ENCODE assay signal across 8 cellular contexts in the genomic region with DNA sequence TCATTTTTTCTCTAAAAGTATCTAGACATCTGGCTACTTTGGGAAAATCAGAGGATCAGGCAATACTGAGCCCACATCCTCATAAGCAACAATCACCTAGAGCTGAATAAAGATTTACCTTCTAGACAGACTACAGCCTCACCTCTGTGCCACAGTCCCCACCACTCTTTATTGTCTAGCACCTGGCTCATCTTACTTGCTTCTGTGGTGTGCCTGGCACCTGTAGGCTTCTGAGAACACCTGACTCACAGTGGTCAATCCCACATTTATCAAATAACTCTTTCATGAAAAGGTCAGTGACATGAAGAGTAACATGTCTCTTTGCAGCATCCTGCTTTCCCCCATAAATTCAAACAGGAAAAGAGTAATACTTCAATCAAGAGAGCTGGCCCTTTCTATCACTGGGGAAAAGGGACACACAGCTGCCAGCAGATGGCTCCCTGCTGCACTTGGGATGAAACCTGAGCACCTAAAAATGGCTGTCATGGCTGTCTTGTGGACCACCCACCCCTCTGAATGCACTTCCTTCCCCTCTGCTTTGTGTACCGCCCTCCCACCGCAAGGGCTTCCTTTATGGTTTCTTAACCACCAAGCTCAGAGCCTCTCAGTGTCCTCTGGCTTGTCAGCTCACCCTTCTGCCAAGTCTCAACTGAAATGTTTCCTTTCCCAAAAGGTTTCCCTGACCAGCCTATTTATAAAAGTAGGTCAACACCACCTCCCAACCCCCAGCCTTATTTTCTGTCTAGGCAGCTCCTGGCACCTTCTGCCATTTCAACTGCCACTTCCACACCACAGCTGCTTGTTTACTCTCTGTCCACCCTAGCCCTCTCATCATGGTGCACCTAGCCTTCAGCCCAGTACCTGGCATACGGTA. TPM values are rescaled to one million over a fixed set of nuclear protein-coding genes. Genes with fewer than 3 reads are reported as not detected.
DNase-seq lines count a peak whose midpoint lies in the region; ATAC-seq and TF ChIP-seq lines count a peak whose summit lies in the region.

No MANE protein-coding gene starts in this region.

- WGBS in liver = 30% methylated on average over 3 of the region's 3 CpGs

- H3K36me3 ChIP-seq in DND-41 (ENCODE audit: insufficient read depth, low read length) = peaks cover 85% of the 10 kb centered on the region
- peaks cover 24 to 76% (median 64%) of the 10 kb centered on the region in 4 donors for H3K36me3 ChIP-seq in liver (ENCODE audit: control insufficient read depth in 4 of 4, insufficient read depth in 3 of 4, low read depth in 1 of 4, low read length in 3 of 4)

- 0 out of 2 replicates have a peak, but pooled peaks cover 3% of the 10 kb centered on the region for H3K79me2 ChIP-seq in DND-41 (ENCODE audit: insufficient read depth, low read length)

- H3K4me3 ChIP-seq in DND-41 (ENCODE audit: low read depth in 1 of 2, low read length in 2 of 2) = peak overlapping the region in 1 of 2 experiments; percentile 10; a peak in 2 of 4 replicates
- no peak overlapping the region for H3K4me3 ChIP-seq in WI38 (ENCODE audit: low read depth, low read length)
- no peak overlapping the region for H3K4me3 ChIP-seq in liver (ENCODE audit: low read depth in 1 of 3, low read length in 3 of 3)

- H3K4me1 ChIP-seq in DND-41 (ENCODE audit: insufficient read depth, low read length) (peaks cover 37% of the 10 kb centered on the region), liver (ENCODE audit: control insufficient read depth in 4 of 4, insufficient read depth in 4 of 4, low read length in 3 of 4) (peaks cover 0 to 16% (median 12%) of the 10 kb centered on the region in 4 donors)

- TF ChIP-seq RAD21 in liver (IDR thresholded peaks at IDR 0.05) = peak; percentile 82

- peak overlapping the region; percentile 42 for H2AFZ ChIP-seq in DND-41 (ENCODE audit: low read depth, low read length)

- DNase-seq in DND-41 (peak; percentile 94), cerebellar cortex (ENCODE audit: low spot score) (peak; percentile 31), middle frontal gyrus (ENCODE audit: extremely low spot score, low spot score) (no peak)
- DNase-seq in stimulated activated naive CD8-positive, alpha-beta T cell treated with anti-CD3 and anti-CD28 coated beads, Interleukin-15, Interleukin-2, amounts not matched to agents 100 U/mL and 50 U/mL, for 24 hours = peak; percentile 59

- H3K9ac ChIP-seq in DND-41 (ENCODE audit: low read depth, low read length) (peak overlapping the region; percentile 34), liver (ENCODE audit: low read depth in 1 of 2, low read length in 2 of 2) (peak overlapping the region in 1 of 2 donors; percentile 20)

- H3K4me2 ChIP-seq in DND-41 (ENCODE audit: insufficient read depth, low read length) = peak overlapping the region; percentile 48

- ATAC-seq in DND-41 (ENCODE audit: insufficient read depth, low read depth) = peak; percentile 99
- peak; percentile 76 for ATAC-seq in stimulated activated naive CD8-positive, alpha-beta T cell treated with anti-CD3 and anti-CD28 coated beads, Interleukin-15, Interleukin-2, amounts not matched to agents 100 U/mL and 50 U/mL, for 24 hours
- no peak for ATAC-seq in HG03108 (IDR thresholded peaks at IDR 0.05; ENCODE audit: unreplicated experiment)

- H3K9me3 ChIP-seq in DND-41 (ENCODE audit: insufficient read depth, low read length, severe bottlenecking) = no peaks in the 10 kb centered on the region
- no peaks in the 10 kb centered on the region for H3K9me3 ChIP-seq in liver (ENCODE audit: control insufficient read depth in 4 of 4, low read length in 3 of 4)

- no peaks in the 10 kb centered on the region for H4K20me1 ChIP-seq in DND-41 (ENCODE audit: insufficient read depth, low read length)

- H3K27ac ChIP-seq in DND-41 (ENCODE audit: low read length) (peak overlapping the region; percentile 88), liver (ENCODE audit: low read depth in 1 of 2, low read length in 2 of 2) (peak overlapping the region; percentile 36 to 78)

- TF ChIP-seq CTCF in DND-41 (IDR thresholded peaks at IDR 0.05; ENCODE audit: borderline replicate concordance, extremely low read depth, low read length, poor library complexity, severe bottlenecking) (peak; percentile 95), LNCAP (IDR thresholded peaks at IDR 0.05) (peak; percentile 55), WI38 (IDR thresholded peaks at IDR 0.05; ENCODE audit: low read depth, low read length) (peak; percentile 53), liver (IDR thresholded peaks at IDR 0.05; ENCODE audit: low read depth, low read length, missing input control) (peak; percentile 55)

- H3K27me3 ChIP-seq in DND-41 (ENCODE audit: insufficient read depth, low read length, poor library complexity) (no peaks in the 10 kb centered on the region), liver (ENCODE audit: control insufficient read depth in 4 of 4, insufficient read depth in 4 of 4, low read length in 3 of 4) (no peaks in the 10 kb centered on the region)

TF ChIP-seq in liver, 16 proteins besides CTCF, POLR2A, EP300 and RAD21:
- TF ChIP-seq YY1 (IDR thresholded peaks at IDR 0.05) (peak; percentile 67), NR2F2 (IDR thresholded peaks at IDR 0.05) (no peak), RXRA (IDR thresholded peaks at IDR 0.05) (peak in 1 of 2 donors; percentile 33), HNF4G (IDR thresholded peaks at IDR 0.05) (no peak), SP1 (IDR thresholded peaks at IDR 0.05) (no peak)
- TF ChIP-seq, protein P1, sequence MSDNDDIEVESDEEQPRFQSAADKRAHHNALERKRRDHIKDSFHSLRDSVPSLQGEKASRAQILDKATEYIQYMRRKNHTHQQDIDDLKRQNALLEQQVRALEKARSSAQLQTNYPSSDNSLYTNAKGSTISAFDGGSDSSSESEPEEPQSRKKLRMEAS (IDR thresholded peaks at IDR 0.05) = no peak
- TF ChIP-seq, protein P2, sequence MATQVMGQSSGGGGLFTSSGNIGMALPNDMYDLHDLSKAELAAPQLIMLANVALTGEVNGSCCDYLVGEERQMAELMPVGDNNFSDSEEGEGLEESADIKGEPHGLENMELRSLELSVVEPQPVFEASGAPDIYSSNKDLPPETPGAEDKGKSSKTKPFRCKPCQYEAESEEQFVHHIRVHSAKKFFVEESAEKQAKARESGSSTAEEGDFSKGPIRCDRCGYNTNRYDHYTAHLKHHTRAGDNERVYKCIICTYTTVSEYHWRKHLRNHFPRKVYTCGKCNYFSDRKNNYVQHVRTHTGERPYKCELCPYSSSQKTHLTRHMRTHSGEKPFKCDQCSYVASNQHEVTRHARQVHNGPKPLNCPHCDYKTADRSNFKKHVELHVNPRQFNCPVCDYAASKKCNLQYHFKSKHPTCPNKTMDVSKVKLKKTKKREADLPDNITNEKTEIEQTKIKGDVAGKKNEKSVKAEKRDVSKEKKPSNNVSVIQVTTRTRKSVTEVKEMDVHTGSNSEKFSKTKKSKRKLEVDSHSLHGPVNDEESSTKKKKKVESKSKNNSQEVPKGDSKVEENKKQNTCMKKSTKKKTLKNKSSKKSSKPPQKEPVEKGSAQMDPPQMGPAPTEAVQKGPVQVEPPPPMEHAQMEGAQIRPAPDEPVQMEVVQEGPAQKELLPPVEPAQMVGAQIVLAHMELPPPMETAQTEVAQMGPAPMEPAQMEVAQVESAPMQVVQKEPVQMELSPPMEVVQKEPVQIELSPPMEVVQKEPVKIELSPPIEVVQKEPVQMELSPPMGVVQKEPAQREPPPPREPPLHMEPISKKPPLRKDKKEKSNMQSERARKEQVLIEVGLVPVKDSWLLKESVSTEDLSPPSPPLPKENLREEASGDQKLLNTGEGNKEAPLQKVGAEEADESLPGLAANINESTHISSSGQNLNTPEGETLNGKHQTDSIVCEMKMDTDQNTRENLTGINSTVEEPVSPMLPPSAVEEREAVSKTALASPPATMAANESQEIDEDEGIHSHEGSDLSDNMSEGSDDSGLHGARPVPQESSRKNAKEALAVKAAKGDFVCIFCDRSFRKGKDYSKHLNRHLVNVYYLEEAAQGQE (IDR thresholded peaks at IDR 0.05) = no peak
- TF ChIP-seq, protein P3, sequence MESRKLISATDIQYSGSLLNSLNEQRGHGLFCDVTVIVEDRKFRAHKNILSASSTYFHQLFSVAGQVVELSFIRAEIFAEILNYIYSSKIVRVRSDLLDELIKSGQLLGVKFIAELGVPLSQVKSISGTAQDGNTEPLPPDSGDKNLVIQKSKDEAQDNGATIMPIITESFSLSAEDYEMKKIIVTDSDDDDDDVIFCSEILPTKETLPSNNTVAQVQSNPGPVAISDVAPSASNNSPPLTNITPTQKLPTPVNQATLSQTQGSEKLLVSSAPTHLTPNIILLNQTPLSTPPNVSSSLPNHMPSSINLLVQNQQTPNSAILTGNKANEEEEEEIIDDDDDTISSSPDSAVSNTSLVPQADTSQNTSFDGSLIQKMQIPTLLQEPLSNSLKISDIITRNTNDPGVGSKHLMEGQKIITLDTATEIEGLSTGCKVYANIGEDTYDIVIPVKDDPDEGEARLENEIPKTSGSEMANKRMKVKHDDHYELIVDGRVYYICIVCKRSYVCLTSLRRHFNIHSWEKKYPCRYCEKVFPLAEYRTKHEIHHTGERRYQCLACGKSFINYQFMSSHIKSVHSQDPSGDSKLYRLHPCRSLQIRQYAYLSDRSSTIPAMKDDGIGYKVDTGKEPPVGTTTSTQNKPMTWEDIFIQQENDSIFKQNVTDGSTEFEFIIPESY (IDR thresholded peaks at IDR 0.05) = no peak

RNA-seq across cellular contexts. Expression of gene TFIP11, which starts 9.3 kb away (rescaled TPM):
- total RNA-seq in liver = 10 to 100 TPM; 27.8 to 31.7 TPM
- 10 to 100 TPM; 14.3 to 21.3 TPM for polyA plus RNA-seq in liver

RNA-seq across cellular contexts. Expression of gene SRRD, which starts 19.2 kb away (rescaled TPM):
- 10 to 100 TPM; 15.1 to 18.6 TPM for total RNA-seq in liver
- 10 to 100 TPM in 1 of 2 donors, 1 to 10 TPM in 1; 8.7 to 12.2 TPM for polyA plus RNA-seq in liver

RNA-seq across cellular contexts. Expression of gene HPS4, which starts 19.3 kb away (rescaled TPM):
- 10 to 100 TPM; 13.6 to 26.2 TPM for total RNA-seq in liver
- 10 to 100 TPM in 1 of 2 donors, 1 to 10 TPM in 1; 5.4 to 11.6 TPM for polyA plus RNA-seq in liver
